1 cellular context compared by ENCODE assay signal in the genomic region with DNA sequence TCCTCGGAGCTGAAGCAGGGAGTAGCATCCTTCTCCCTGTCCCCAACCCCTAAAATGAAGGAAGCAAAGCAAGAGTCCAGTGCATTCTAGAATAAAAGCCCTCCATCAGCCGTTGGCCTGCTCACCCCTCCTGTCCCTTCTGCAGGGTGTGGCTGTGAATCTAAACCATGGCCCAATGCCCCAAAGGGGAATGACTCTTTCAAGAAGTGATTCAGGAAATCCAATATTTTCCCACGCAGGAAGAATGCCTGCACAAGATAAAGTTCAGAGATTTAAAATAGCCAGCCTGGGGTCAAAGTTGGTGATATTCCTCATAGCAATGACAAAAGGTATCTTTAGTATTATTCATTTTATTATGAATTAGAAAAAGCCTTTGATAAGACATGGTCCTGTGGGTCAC.
TF ChIP-seq lines count a peak whose summit lies in the region.

No MANE protein-coding gene starts in this region.

TF ChIP-seq in endothelial cell of umbilical vein, 7 proteins besides CTCF, POLR2A, EP300 and RAD21:
- TF ChIP-seq EZH2 (IDR thresholded peaks at IDR 0.05; ENCODE audit: borderline replicate concordance, low read depth, low read length, severe bottlenecking) = no peak
- TF ChIP-seq MYC (IDR thresholded peaks at IDR 0.05; ENCODE audit: low read depth, low read length) = no peak
- TF ChIP-seq FOS (IDR thresholded peaks at IDR 0.05; ENCODE audit: borderline replicate concordance, insufficient read depth, low read length) = peak; percentile 24
- TF ChIP-seq, protein P1, sequence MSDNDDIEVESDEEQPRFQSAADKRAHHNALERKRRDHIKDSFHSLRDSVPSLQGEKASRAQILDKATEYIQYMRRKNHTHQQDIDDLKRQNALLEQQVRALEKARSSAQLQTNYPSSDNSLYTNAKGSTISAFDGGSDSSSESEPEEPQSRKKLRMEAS (IDR thresholded peaks at IDR 0.05; ENCODE audit: insufficient read depth, insufficient read length) = no peak
- TF ChIP-seq JUN (IDR thresholded peaks at IDR 0.05; ENCODE audit: borderline replicate concordance, insufficient read depth, insufficient read length, low read depth) = no peak
- TF ChIP-seq GATA2 (IDR thresholded peaks at IDR 0.05; ENCODE audit: insufficient read depth, insufficient read length, low read depth, low read length) = peak; percentile 86
- no peak for TF ChIP-seq POLR2AphosphoS5 (IDR thresholded peaks at IDR 0.05; ENCODE audit: insufficient read depth, low read depth, low read length)
